Comparison of ENCODE assay signal across 12 cellular contexts in genomic region chr14:90140298-90140955, GRCh38.
A peak's percentile ranks its signal among the peaks of the same experiment; 100 is the strongest.
DNase-seq lines count a peak whose midpoint lies in the region; ATAC-seq and TF ChIP-seq lines count a peak whose summit lies in the region.
"Had no signal": no experiment of that assay in that cellular context is flagged by ENCODE, and none has a peak within 500 bp of the region (broad histone marks: within the 10 kb centered on the region; RNA-seq: fewer than 3 reads in every experiment).

No MANE protein-coding gene starts in this region.

- DNase-seq in A673 (ENCODE audit: low spot score) = peak; percentile 79
- DNase-seq in H4 (ENCODE audit: low spot score) = peak; percentile 68
- DNase-seq in PC-3 = peak; percentile 59
- no peak for DNase-seq in glutamatergic neuron
- DNase-seq in stimulated activated CD4-positive, alpha-beta T cell treated with anti-CD3 and anti-CD28 coated beads, Interleukin-15, amount 100 ng/mL, for 24 hours = no peak
- no peak for DNase-seq in activated naive CD4-positive, alpha-beta T cell (lab: John Stamatoyannopoulos, UW)
- DNase-seq in lower lobe of right lung = no peak
- no peak for DNase-seq in occipital lobe (lab: John Stamatoyannopoulos, UW)
- DNase-seq: activated CD4-positive, alpha-beta T cell treated with anti-CD3 and anti-CD28 coated beads, Interleukin-2, amount 10 ng/mL, durations not matched to agents 24 days and 14 days; NCI-H1048; NK-92 treated with Interleukin-12 subunit alpha and Interleukin-12 subunit beta, amount 100 ng/mL, for 24 hours had no signal

- BruUV-seq in A673 (replicated peaks; lab: Mats Ljungman, UMichigan) = TSS peak; percentile 84
- no TSS peak for BruUV-seq in PC-3 (replicated peaks; lab: Mats Ljungman, UMichigan)

- peak overlapping the region; percentile 26 for H3K4me3 ChIP-seq in A673 (ENCODE audit: low read depth, low read length, poor library complexity, severe bottlenecking)
- no peak overlapping the region for H3K4me3 ChIP-seq in PC-3 (ENCODE audit: low read length)
- no peak overlapping the region for H3K4me3 ChIP-seq in lower lobe of right lung

- no peak overlapping the region for H3K4me3 Mint-ChIP-seq in glutamatergic neuron (ENCODE audit: unreplicated experiment)
- H3K4me3 Mint-ChIP-seq: activated CD4-positive, alpha-beta T cell treated with anti-CD3 and anti-CD28 coated beads, Interleukin-2, amount 10 ng/mL, durations not matched to agents 24 days and 14 days; stimulated activated naive CD8-positive, alpha-beta T cell treated with anti-CD3 and anti-CD28 coated beads, Interleukin-15, Interleukin-2, amounts not matched to agents 100 ng/mL and 50 ng/mL, for 24 hours had no signal

- H3K36me3 Mint-ChIP-seq in glutamatergic neuron (ENCODE audit: unreplicated experiment) = no peaks in the 10 kb centered on the region

- H3K27me3 ChIP-seq in A673 (replicated peaks; ENCODE audit: insufficient read depth, low read depth, low read length, poor library complexity) (no peaks in the 10 kb centered on the region), PC-3 (ENCODE audit: low read length) (no peaks in the 10 kb centered on the region), lower lobe of right lung (ENCODE audit: low read depth) (no peaks in the 10 kb centered on the region)

- H2AFZ ChIP-seq in PC-3 (ENCODE audit: low read length) = peak overlapping the region; percentile 35; the same call in 1 of the 2 replicates

- no peaks in the 10 kb centered on the region for H3K79me2 ChIP-seq in PC-3 (ENCODE audit: low read length)

- peaks cover 5% of the 10 kb centered on the region for H3K4me1 Mint-ChIP-seq in glutamatergic neuron (ENCODE audit: low read depth, unreplicated experiment)
- H3K4me1 Mint-ChIP-seq: activated CD4-positive, alpha-beta T cell treated with anti-CD3 and anti-CD28 coated beads, Interleukin-2, amount 10 ng/mL, durations not matched to agents 24 days and 14 days had no signal

- peaks cover 14% of the 10 kb centered on the region for H3K4me1 ChIP-seq in A673 (ENCODE audit: insufficient read depth, low read length, poor library complexity, severe bottlenecking)
- H3K4me1 ChIP-seq in PC-3 (ENCODE audit: insufficient read depth, low read length) = peaks cover 29% of the 10 kb centered on the region
- no peaks in the 10 kb centered on the region for H3K4me1 ChIP-seq in lower lobe of right lung

- intact Hi-C loops in A673 (cut with micrococcal nuclease; ENCODE audit: unreplicated experiment) (no loop called here), PC-3 (cut with micrococcal nuclease) (no loop called here), lower lobe of right lung (cut with DNase I) (no loop called here)

- TF ChIP-seq CTCF in A673 (conservative IDR thresholded peaks at IDR 0.05; ENCODE audit: low read depth, low read length) = no peak
- TF ChIP-seq CTCF in PC-3 (conservative IDR thresholded peaks at IDR 0.05; ENCODE audit: low read depth, low read length) = no peak
- TF ChIP-seq CTCF in glutamatergic neuron (IDR thresholded peaks at IDR 0.05; ENCODE audit: partially characterized antibody, unreplicated experiment) = no peak
- TF ChIP-seq CTCF in lower lobe of right lung (IDR thresholded peaks at IDR 0.05) = no peak

- H3K9me3 ChIP-seq in A673 (ENCODE audit: low read depth, low read length, poor library complexity, severe bottlenecking) (no peaks in the 10 kb centered on the region), PC-3 (ENCODE audit: low read length) (no peaks in the 10 kb centered on the region), lower lobe of right lung (no peaks in the 10 kb centered on the region)

- H3K27me3 Mint-ChIP-seq in glutamatergic neuron (ENCODE audit: unreplicated experiment) = peaks cover 4% of the 10 kb centered on the region

- H4K20me1 ChIP-seq in PC-3 (ENCODE audit: low read length) = no peaks in the 10 kb centered on the region

- peak overlapping the region; percentile 51 for H3K27ac ChIP-seq in A673 (ENCODE audit: low read depth, low read length, poor library complexity, severe bottlenecking)
- peak overlapping the region; percentile 87 for H3K27ac ChIP-seq in PC-3 (ENCODE audit: low read length)
- H3K27ac ChIP-seq in lower lobe of right lung = no peak overlapping the region

- POLR2A ChIA-PET in A673 (lab: Charles Lee; ENCODE audit: low non-redundant PET) (no interaction called here), PC-3 (lab: Charles Lee; ENCODE audit: unreplicated experiment) (interaction anchor here (0.6 kb wide), 1 partner anchor 256 kb away, joined by 3 read pairs; no protein-coding TSS in a partner anchor)

- peak; percentile 57 for ATAC-seq in PC-3
- ATAC-seq in lower lobe of right lung = no peak

- peak overlapping the region; percentile 53 for H3K27ac Mint-ChIP-seq in glutamatergic neuron (ENCODE audit: unreplicated experiment)
- H3K27ac Mint-ChIP-seq: activated CD4-positive, alpha-beta T cell treated with anti-CD3 and anti-CD28 coated beads, Interleukin-2, amount 10 ng/mL, durations not matched to agents 24 days and 14 days; stimulated activated naive CD8-positive, alpha-beta T cell treated with anti-CD3 and anti-CD28 coated beads, Interleukin-15, Interleukin-2, amounts not matched to agents 100 ng/mL and 50 ng/mL, for 24 hours had no signal

- no peaks in the 10 kb centered on the region for H3K36me3 ChIP-seq in A673 (ENCODE audit: insufficient read depth, low read length, poor library complexity, severe bottlenecking)
- H3K36me3 ChIP-seq in PC-3 (ENCODE audit: low read depth, low read length) = no peaks in the 10 kb centered on the region
- no peaks in the 10 kb centered on the region for H3K36me3 ChIP-seq in lower lobe of right lung

- H3F3A ChIP-seq in PC-3 (ENCODE audit: low read length, unreplicated experiment) = no peaks in the 10 kb centered on the region

- H3K9me3 Mint-ChIP-seq in glutamatergic neuron (ENCODE audit: unreplicated experiment) = no peaks in the 10 kb centered on the region
- H3K9me3 Mint-ChIP-seq: activated CD4-positive, alpha-beta T cell treated with anti-CD3 and anti-CD28 coated beads, Interleukin-2, amount 10 ng/mL, durations not matched to agents 24 days and 14 days; stimulated activated naive CD8-positive, alpha-beta T cell treated with anti-CD3 and anti-CD28 coated beads, Interleukin-15, Interleukin-2, amounts not matched to agents 100 ng/mL and 50 ng/mL, for 24 hours had no signal

- peak overlapping the region; percentile 66 for H3K9ac ChIP-seq in PC-3 (ENCODE audit: low read length)

- CTCF ChIA-PET in A673 (lab: Charles Lee) (no interaction called here), PC-3 (lab: Charles Lee) (no interaction called here)

- H3K4me2 ChIP-seq in PC-3 (ENCODE audit: low read length) = peak overlapping the region; percentile 69

- no peaks in the 10 kb centered on the region for H3K9me2 ChIP-seq in PC-3 (replicated peaks; ENCODE audit: low read length)

Comparison
In these comparisons a context has a peak if more than half of its experiments do, and no peak if none do; other contexts are left out.
1. DNase-seq: peak in A673 (single experiment), H4 (single experiment) and PC-3 (single experiment); none in glutamatergic neuron (single experiment), stimulated activated CD4-positive, alpha-beta T cell treated with anti-CD3 and anti-CD28 coated beads, Interleukin-15, amount 100 ng/mL, for 24 hours (single experiment), activated naive CD4-positive, alpha-beta T cell (0 of 4), lower lobe of right lung (single experiment) and occipital lobe (single experiment).